In genomic region chr5:36596756-36597155, GRCh38 we compare ENCODE assay signal across 31 cellular contexts. TPM values are rescaled to one million over a fixed set of nuclear protein-coding genes. Genes with fewer than 3 reads are reported as not detected.
"Had no signal": no experiment of that assay in that cellular context is flagged by ENCODE, and none has a peak within 500 bp of the region (broad histone marks: within the 10 kb centered on the region; RNA-seq: fewer than 3 reads in every experiment).

No MANE protein-coding gene starts in this region.

- H3K9ac ChIP-seq: SK-N-SH had no signal

- H3K27me3 ChIP-seq: adrenal gland, body of pancreas, breast epithelium, MG63, Peyer's patch, SJSA1 had no signal

- H3K9me3 ChIP-seq: adrenal gland, body of pancreas, breast epithelium, MG63, Peyer's patch, SJSA1, SK-N-SH had no signal

- ATAC-seq: activated naive CD4-positive, alpha-beta T cell treated with anti-CD3 and anti-CD28 coated beads, Interleukin-2, amount 50 U/mL, for 72 hours; activated T-cell treated with anti-CD3 and anti-CD28 coated beads, Interleukin-2, amount 50 U/mL, for 4 hours; body of pancreas; PC-3 had no signal

- FAIRE-seq: astrocyte had no signal

- H3K4me1 ChIP-seq: adrenal gland, body of pancreas, breast epithelium, Peyer's patch had no signal

- H3K36me3 ChIP-seq: adrenal gland, breast epithelium, MG63, Peyer's patch, SJSA1 had no signal

- H3K27ac ChIP-seq: adrenal gland, body of pancreas, breast epithelium, Peyer's patch, SJSA1 had no signal

- H3K4me2 ChIP-seq: SK-N-SH had no signal

- DNase-seq: activated B cell treated with CpG ODN at 0.5 μM for 24 hours; activated CD4-positive, alpha-beta memory T cell treated with anti-CD3 and anti-CD28 coated beads for 36 hours; activated CD4-positive, alpha-beta T cell treated with anti-CD3 and anti-CD28 coated beads for 4 hours; activated CD4-positive, alpha-beta T cell treated with anti-CD3 and anti-CD28 coated beads, Interleukin-2, amount 50 U/mL, for 1 hour; activated CD4-positive, CD25-positive, alpha-beta regulatory T cell treated with anti-CD3 and anti-CD28 coated beads, Interleukin-2, amount 50 U/mL, for 72 hours; activated CD8-positive, alpha-beta memory T cell treated with anti-CD3 and anti-CD28 coated beads, Interleukin-2, amount 50 U/mL, for 4 hours; activated gamma-delta T cell treated with Interleukin-2 at 50 U/mL for 16 hours; activated naive CD4-positive, alpha-beta T cell treated with anti-CD3 and anti-CD28 coated beads for 36 hours; activated T-cell treated with anti-CD3 and anti-CD28 coated beads for 4 hours; activated T-cell treated with anti-CD3 and anti-CD28 coated beads, Interleukin-2, amount 50 U/mL, for 4 hours; adrenal gland; body of pancreas; Kasumi-1; MG63; NCI-H1048; NCI-H1105 treated with DMSO at 0.1 percent for 48 hours; NCI-H1436; NCI-H1694; NCI-H1930; NCI-H345; NCI-H524 treated with DMSO at 0.1 percent for 48 hours; PC-3; Peyer's patch; RPMI8226; SHP77 treated with DMSO at 0.1 percent for 48 hours; SK-N-SH had no signal

- H3K4me3 ChIP-seq: adrenal gland, body of pancreas, breast epithelium, MG63, Peyer's patch, SJSA1 had no signal

RNA-seq across cellular contexts. Expression of gene SLC1A3, which starts 9.7 kb away (rescaled TPM):
- total RNA-seq: activated T-helper 1 cell treated with anti-CD3 and anti-CD28 coated beads, Interleukin-12 subunit alpha, Interleukin-12 subunit beta, Interleukin-2, Interleukin-4 antibody, amounts not matched to agents 30 ng/mL and 10 ng/mL and 1 ng/mL, durations not matched to agents 14 hours and 24 hours and 36 hours had no signal
- polyA plus RNA-seq: SK-N-SH had no signal
